ENCODE assay signal across 16 cellular contexts in the genomic region with DNA sequence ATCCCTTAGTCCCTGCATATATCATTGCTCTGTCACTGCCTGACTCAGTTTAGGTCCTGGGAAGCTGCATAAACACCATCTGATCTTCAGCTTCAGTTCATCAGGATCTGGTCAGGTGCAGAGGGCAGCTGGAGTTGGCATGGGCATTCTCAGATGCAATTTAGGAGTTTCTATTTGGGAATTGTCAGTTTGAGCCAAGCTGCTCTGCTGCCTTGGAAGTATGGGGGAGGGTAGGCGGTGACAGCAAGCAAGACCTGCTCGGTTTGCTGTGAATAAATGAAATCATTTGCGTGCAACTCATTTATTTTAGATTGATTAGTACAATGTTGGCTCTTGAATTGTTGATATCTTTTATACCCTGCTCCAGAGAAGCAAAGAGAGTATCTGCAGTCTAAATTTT.
"Had no signal": no experiment of that assay in that cellular context is flagged by ENCODE, and none has a peak within 500 bp of the region (broad histone marks: within the 10 kb centered on the region; RNA-seq: fewer than 3 reads in every experiment).

No MANE protein-coding gene starts in this region.

- H3K9me3 Mint-ChIP-seq: naive thymus-derived CD8-positive, alpha-beta T cell; stimulated activated memory B cell treated with anti-CD40 and anti-IgM and Interleukin-4, amounts not matched to agents 10 μg/mL and 1 μg/mL and 100 μg/mL, for 72 hours; stimulated activated naive CD8-positive, alpha-beta T cell treated with anti-CD3 and anti-CD28 coated beads, Interleukin-15, Interleukin-2, amounts not matched to agents 100 ng/mL and 50 ng/mL, for 24 hours had no signal

- H3K36me3 Mint-ChIP-seq: naive thymus-derived CD8-positive, alpha-beta T cell; stimulated activated memory B cell treated with anti-CD40 and anti-IgM and Interleukin-4, amounts not matched to agents 10 μg/mL and 1 μg/mL and 100 μg/mL, for 72 hours had no signal

- H3K27me3 Mint-ChIP-seq: stimulated activated memory B cell treated with anti-CD40 and anti-IgM and Interleukin-4, amounts not matched to agents 10 μg/mL and 1 μg/mL and 100 μg/mL, for 72 hours had no signal

- H3K27ac Mint-ChIP-seq: stimulated activated memory B cell treated with anti-CD40 and anti-IgM and Interleukin-4, amounts not matched to agents 10 μg/mL and 1 μg/mL and 100 μg/mL, for 72 hours had no signal

- DNase-seq: colonic mucosa; effector CD8-positive, alpha-beta T cell; heart right ventricle; hypothalamus; kidney glomerular epithelial cell; mammary epithelial cell; naive thymus-derived CD8-positive, alpha-beta T cell; spleen; stimulated activated CD4-positive, alpha-beta T cell treated with anti-CD3 and anti-CD28 coated beads, Interleukin-15, amount 100 ng/mL, for 24 hours; stimulated activated CD4-positive, alpha-beta T cell treated with anti-CD3 and anti-CD28 coated beads, Interleukin-1b, Interleukin-23, amount 100 ng/mL, for 48 hours; stimulated activated CD4-positive, alpha-beta T cell treated with anti-CD3 and anti-CD28 coated beads, Interleukin-4, amount 100 ng/mL, for 24 hours; transverse colon had no signal

- H3K4me3 Mint-ChIP-seq: naive thymus-derived CD8-positive, alpha-beta T cell; stimulated activated memory B cell treated with anti-CD40 and anti-IgM and Interleukin-4, amounts not matched to agents 10 μg/mL and 1 μg/mL and 100 μg/mL, for 72 hours; stimulated activated naive CD8-positive, alpha-beta T cell treated with anti-CD3 and anti-CD28 coated beads, Interleukin-15, Interleukin-2, amounts not matched to agents 100 ng/mL and 50 ng/mL, for 24 hours had no signal

- H3K27me3 ChIP-seq: colonic mucosa, transverse colon had no signal

- H3K27ac ChIP-seq: colonic mucosa, heart right ventricle, neutrophil, spleen, thoracic aorta, transverse colon had no signal
